ENCODE assay signal across 12 cellular contexts in the genomic region with DNA sequence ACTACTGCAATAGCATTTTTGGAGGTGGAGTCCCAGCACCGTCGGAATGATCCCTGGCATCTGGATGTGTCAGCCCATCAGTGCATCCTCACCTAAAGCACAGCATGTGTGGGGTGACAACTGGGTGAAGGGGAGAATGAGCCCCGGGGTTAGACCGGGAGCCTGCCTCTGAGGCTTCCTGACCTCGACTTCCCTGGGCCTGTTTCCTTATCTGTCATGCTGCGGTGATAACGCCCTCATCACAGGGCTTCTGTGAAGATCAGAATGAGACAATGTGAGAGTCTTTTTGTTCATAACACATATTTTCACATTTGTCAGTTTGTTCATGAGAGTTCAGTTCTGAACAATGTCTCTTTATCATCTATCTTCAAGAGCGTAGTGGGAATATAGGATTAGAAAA. TPM values are rescaled to one million over a fixed set of nuclear protein-coding genes. Genes with fewer than 3 reads are reported as not detected.
DNase-seq lines count a peak whose midpoint lies in the region; ATAC-seq, FAIRE-seq and TF ChIP-seq lines count a peak whose summit lies in the region.
"Had no signal": no experiment of that assay in that cellular context is flagged by ENCODE, and none has a peak within 500 bp of the region (broad histone marks: within the 10 kb centered on the region; RNA-seq: fewer than 3 reads in every experiment).

No MANE protein-coding gene starts in this region.

- DNase-seq in NCI-H226 (peak; percentile 19), fibroblast of lung (ENCODE audit: low read depth in 2 of 2) (no peak), pancreas (no peak), DMS153 treated with DMSO at 0.1 percent for 48 hours (lab: John Stamatoyannopoulos, UW; ENCODE audit: unreplicated experiment) (no peak), Calu3 (no peak)
- DNase-seq: activated effector memory CD4-positive, alpha-beta T cell treated with anti-CD3 and anti-CD28 coated beads, Interleukin-2, amount 50 U/mL, for 16 hours had no signal

- intact Hi-C loops in pancreas (cut with DNase I) = no loop called here
- intact Hi-C loops in Calu3 (cut with micrococcal nuclease; ENCODE audit: unreplicated experiment) = no loop called here

- no peaks in the 10 kb centered on the region for H3K27me3 Mint-ChIP-seq in Calu3 (ENCODE audit: unreplicated experiment)

- ATAC-seq in pancreas = no peak
- ATAC-seq in GM21381 (IDR thresholded peaks at IDR 0.05; ENCODE audit: unreplicated experiment) = no peak
- ATAC-seq in GM18873 (IDR thresholded peaks at IDR 0.05; ENCODE audit: low FRiP score, unreplicated experiment) = no peak

- H3K4me1 ChIP-seq in ACC112 (ENCODE audit: control insufficient read depth, insufficient read depth, low read length, unreplicated experiment) (peaks cover 16% of the 10 kb centered on the region), fibroblast of lung (ENCODE audit: control insufficient read depth, extremely low read depth, insufficient read depth, low read length) (peaks cover 16% of the 10 kb centered on the region), pancreas (peaks cover 0 to 23% (median 9%) of the 10 kb centered on the region in 3 donors)

- H3K27ac ChIP-seq in ACC112 (ENCODE audit: low read depth, low read length) (peak overlapping the region; percentile 68), fibroblast of lung (ENCODE audit: insufficient read depth, low read length) (peak overlapping the region; percentile 92), pancreas (peak overlapping the region; percentile 51 to 86 (median 72))

- H2AFZ ChIP-seq in ACC112 (ENCODE audit: low read length, unreplicated experiment) (peak overlapping the region; percentile 29), fibroblast of lung (ENCODE audit: low read length) (peak overlapping the region; percentile 54)

- no peaks in the 10 kb centered on the region for H3K9me3 ChIP-seq in fibroblast of lung (ENCODE audit: control insufficient read depth, insufficient read depth, low read depth, low read length)
- H3K9me3 ChIP-seq in pancreas = no peaks in the 10 kb centered on the region

- H3K9me3 Mint-ChIP-seq in Calu3 (ENCODE audit: low read depth, unreplicated experiment) = no peaks in the 10 kb centered on the region
- H3K9me3 Mint-ChIP-seq: natural killer cell treated with Interleukin-12 subunit alpha and Interleukin-12 subunit beta and Interleukin-15 and Interleukin-18, amount 100 ng/mL, for 72 hours had no signal

- H3K79me2 ChIP-seq in ACC112 (ENCODE audit: control insufficient read depth, insufficient read depth, low read length, unreplicated experiment) (no peaks in the 10 kb centered on the region), fibroblast of lung (ENCODE audit: control insufficient read depth, insufficient read depth, low read length) (no peaks in the 10 kb centered on the region)

- no peaks in the 10 kb centered on the region for H3K36me3 Mint-ChIP-seq in Calu3 (ENCODE audit: insufficient read depth, unreplicated experiment)
- H3K36me3 Mint-ChIP-seq: natural killer cell treated with Interleukin-12 subunit alpha and Interleukin-12 subunit beta and Interleukin-15 and Interleukin-18, amount 100 ng/mL, for 72 hours had no signal

- 67 to 75% methylated on average over 8 of the region's 8 CpGs for WGBS in pancreas, 2 donors

- TF ChIP-seq CTCF in fibroblast of lung (conservative IDR thresholded peaks at IDR 0.05 in 1 of 2, IDR thresholded peaks at IDR 0.05 in 1 of 2; ENCODE audit: low read depth in 1 of 2, low read length in 2 of 2) = no peak
- TF ChIP-seq CTCF in pancreas (IDR thresholded peaks at IDR 0.05) = no peak
- no peak for TF ChIP-seq CTCF in Calu3 (IDR thresholded peaks at IDR 0.05; ENCODE audit: unreplicated experiment)

- H3K4me3 ChIP-seq in ACC112 (ENCODE audit: low read depth, low read length) (no peak overlapping the region), fibroblast of lung (replicated peaks in 1 of 4; ENCODE audit: control extremely low read depth in 1 of 4, insufficient read depth in 1 of 4, low read depth in 3 of 4, low read length in 4 of 4) (no peak overlapping the region), pancreas (no peak overlapping the region)

- no peak overlapping the region for H3K27ac Mint-ChIP-seq in Calu3 (ENCODE audit: unreplicated experiment)
- H3K27ac Mint-ChIP-seq: natural killer cell treated with Interleukin-12 subunit alpha and Interleukin-12 subunit beta and Interleukin-15 and Interleukin-18, amount 100 ng/mL, for 72 hours had no signal

- no TSS peak for BruUV-seq in Calu3 (replicated peaks; lab: Mats Ljungman, UMichigan)

- CTCF ChIA-PET in Calu3 (lab: Charles Lee) = interaction anchor here (0.8 kb wide), 1 partner anchor 13 kb away, joined by 3 read pairs; no protein-coding TSS in a partner anchor

- no peak overlapping the region for H3K4me3 Mint-ChIP-seq in Calu3 (ENCODE audit: low read depth, unreplicated experiment)
- H3K4me3 Mint-ChIP-seq: natural killer cell treated with Interleukin-12 subunit alpha and Interleukin-12 subunit beta and Interleukin-15 and Interleukin-18, amount 100 ng/mL, for 72 hours had no signal

- H3K36me3 ChIP-seq in ACC112 (ENCODE audit: insufficient read depth, low read length) (no peaks in the 10 kb centered on the region), fibroblast of lung (ENCODE audit: control insufficient read depth, insufficient read depth, low read length) (no peaks in the 10 kb centered on the region), pancreas (no peaks in the 10 kb centered on the region)

- peaks cover 13% of the 10 kb centered on the region for H3K4me1 Mint-ChIP-seq in Calu3 (ENCODE audit: low read depth, unreplicated experiment)

- peak overlapping the region; percentile 32 for H3K9ac ChIP-seq in fibroblast of lung (ENCODE audit: insufficient read depth, low read length)

- H3K27me3 ChIP-seq in ACC112 (ENCODE audit: insufficient read depth, low read length) (no peaks in the 10 kb centered on the region), fibroblast of lung (ENCODE audit: control insufficient read depth, insufficient read depth, low read length) (no peaks in the 10 kb centered on the region), pancreas (no peaks in the 10 kb centered on the region)

- no peak overlapping the region for H3K4me2 ChIP-seq in fibroblast of lung (ENCODE audit: extremely low read depth, insufficient read depth, low read length)

- FAIRE-seq in pancreas (lab: Jason Lieb, UNC) = no peak
- FAIRE-seq: GM18507 had no signal

- no peaks in the 10 kb centered on the region for H4K20me1 ChIP-seq in fibroblast of lung (ENCODE audit: control insufficient read depth, extremely low read depth, insufficient read depth, low read length)

RNA-seq across cellular contexts. Expression of a gene that starts 31.1 kb away (rescaled TPM):
- total RNA-seq in fibroblast of lung (20.8 and 50.3 TPM in 2 replicates), pancreas (10 to 100 TPM in 3 of 6 donors, 1 to 10 TPM in 3; 6.3 to 32.9 (median 10.7) TPM), Calu3 (2022) (0.50 and 0.51 TPM in 2 replicates)
- polyA plus RNA-seq in fibroblast of lung (8.7 and 14.2 TPM in 2 replicates), pancreas (10 to 100 TPM; 30.6 to 50.5 TPM)
- 5.5 and 9.6 TPM in 2 replicates for polyA plus RNA-seq in fibroblast of lung (2012)
- polyA minus RNA-seq in fibroblast of lung (ENCODE audit: low replicate concordance) = 0.86 and 30.1 TPM in 2 replicates
- total RNA-seq: natural killer cell treated with Interleukin-12 subunit alpha and Interleukin-12 subunit beta and Interleukin-15 and Interleukin-18, amount 100 ng/mL, for 72 hours; T-helper 1 cell treated with Interleukin-12 subunit alpha and Interleukin-12 subunit beta and Interleukin-4 antibody, amounts not matched to agents 30 ng/mL and 1 ng/mL, for 36 hours had no signal
